ENCODE assay signal across 9 cellular contexts in the genomic region with DNA sequence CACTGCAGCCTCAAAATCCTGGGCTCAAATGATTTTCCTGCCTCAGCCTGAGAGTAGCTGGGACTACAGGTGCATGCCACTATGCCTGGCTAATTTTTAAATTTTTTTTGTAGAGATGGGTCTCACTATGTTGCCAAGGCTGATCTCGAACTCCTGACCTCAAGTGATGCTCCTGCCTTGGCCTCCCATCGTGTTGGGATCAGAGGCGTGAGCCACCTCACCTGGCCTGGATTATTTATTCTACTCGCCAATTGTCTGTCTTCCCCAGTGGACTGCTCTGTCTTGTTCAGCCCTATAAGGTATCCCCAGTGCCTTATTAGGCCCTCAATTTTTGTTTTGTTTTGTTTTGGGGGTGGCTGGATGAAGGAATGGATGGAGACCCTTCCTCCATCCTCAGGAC. TPM values are rescaled to one million over a fixed set of nuclear protein-coding genes. Genes with fewer than 3 reads are reported as not detected.
DNase-seq lines count a peak whose midpoint lies in the region; ATAC-seq lines count a peak whose summit lies in the region.
"Had no signal": no experiment of that assay in that cellular context is flagged by ENCODE, and none has a peak within 500 bp of the region (broad histone marks: within the 10 kb centered on the region; RNA-seq: fewer than 3 reads in every experiment).

No MANE protein-coding gene starts in this region.

- intact Hi-C loops in activated CD4-positive, alpha-beta T cell treated with anti-CD3 and anti-CD28 coated beads for 36 hours (cut with DNase I, micrococcal nuclease): loop anchor here in 1 of 2 experiments (1.0 to 10.0 kb wide), 3 partner anchors 11 to 758 kb away; a partner anchor contains a TSS
- intact Hi-C loops in activated T-helper 1 cell treated with anti-CD3 and anti-CD28 coated beads, Interleukin-12 subunit alpha, Interleukin-12 subunit beta, Interleukin-2, Interleukin-4 antibody, amounts not matched to agents 30 ng/mL and 10 ng/mL and 1 ng/mL, durations not matched to agents 14 hours and 24 hours and 36 hours (cut with micrococcal nuclease): loop anchor here (1.0 to 5.0 kb wide), 3 partner anchors 75 to 622 kb away; a partner anchor contains a TSS

- no peaks in the 10 kb centered on the region for H3K27me3 ChIP-seq in layer of hippocampus (ENCODE audit: control insufficient read depth, insufficient read depth, low read length)

- POLR2A ChIA-PET in activated CD4-positive, alpha-beta T cell treated with anti-CD3 and anti-CD28 coated beads for 36 hours (lab: Charles Lee): no interaction called here

- DNase-seq in activated CD4-positive, alpha-beta T cell treated with anti-CD3 and anti-CD28 coated beads for 36 hours: no peak
- no peak for DNase-seq in activated CD4-positive, alpha-beta T cell treated with anti-CD3 and anti-CD28 coated beads, Interleukin-2, amount 50 U/mL, for 1 hour
- no peak for DNase-seq in activated T-helper 1 cell treated with anti-CD3 and anti-CD28 coated beads, Interleukin-12 subunit alpha, Interleukin-12 subunit beta, Interleukin-2, Interleukin-4 antibody, amounts not matched to agents 30 ng/mL and 10 ng/mL and 1 ng/mL, durations not matched to agents 14 hours and 24 hours and 36 hours (ENCODE audit: low spot score)
- no peak for DNase-seq in stimulated activated naive CD8-positive, alpha-beta T cell treated with anti-CD3 and anti-CD28 coated beads, Interleukin-15, amount 100 ng/mL, for 72 hours
- no peak for DNase-seq in RPMI8226
- DNase-seq: cortex of kidney had no signal

- peaks cover 5% of the 10 kb centered on the region for H3K36me3 Mint-ChIP-seq in activated CD4-positive, alpha-beta T cell treated with anti-CD3 and anti-CD28 coated beads for 36 hours (ENCODE audit: low read depth)
- peaks cover 5% of the 10 kb centered on the region for H3K36me3 Mint-ChIP-seq in activated T-helper 1 cell treated with anti-CD3 and anti-CD28 coated beads, Interleukin-12 subunit alpha, Interleukin-12 subunit beta, Interleukin-2, Interleukin-4 antibody, amounts not matched to agents 30 ng/mL and 10 ng/mL and 1 ng/mL, durations not matched to agents 14 hours and 24 hours and 36 hours (ENCODE audit: low read depth)

- H3K27ac ChIP-seq in layer of hippocampus (ENCODE audit: low read depth, low read length): peak overlapping the region; percentile 35

- H3K9me3 Mint-ChIP-seq in activated CD4-positive, alpha-beta T cell treated with anti-CD3 and anti-CD28 coated beads for 36 hours (ENCODE audit: low read depth): no peaks in the 10 kb centered on the region
- H3K9me3 Mint-ChIP-seq in activated T-helper 1 cell treated with anti-CD3 and anti-CD28 coated beads, Interleukin-12 subunit alpha, Interleukin-12 subunit beta, Interleukin-2, Interleukin-4 antibody, amounts not matched to agents 30 ng/mL and 10 ng/mL and 1 ng/mL, durations not matched to agents 14 hours and 24 hours and 36 hours: no peaks in the 10 kb centered on the region
- no peaks in the 10 kb centered on the region for H3K9me3 Mint-ChIP-seq in stimulated activated naive CD8-positive, alpha-beta T cell treated with anti-CD3 and anti-CD28 coated beads, Interleukin-15, amount 100 ng/mL, for 72 hours

- H3K4me3 Mint-ChIP-seq in activated CD4-positive, alpha-beta T cell treated with anti-CD3 and anti-CD28 coated beads for 36 hours: peak overlapping the region; percentile 68
- H3K4me3 Mint-ChIP-seq in activated T-helper 1 cell treated with anti-CD3 and anti-CD28 coated beads, Interleukin-12 subunit alpha, Interleukin-12 subunit beta, Interleukin-2, Interleukin-4 antibody, amounts not matched to agents 30 ng/mL and 10 ng/mL and 1 ng/mL, durations not matched to agents 14 hours and 24 hours and 36 hours: peak overlapping the region; percentile 79
- peak overlapping the region; percentile 61 to 67 for H3K4me3 Mint-ChIP-seq in stimulated activated naive CD8-positive, alpha-beta T cell treated with anti-CD3 and anti-CD28 coated beads, Interleukin-15, amount 100 ng/mL, for 72 hours

- no peak overlapping the region for H3K27ac Mint-ChIP-seq in activated CD4-positive, alpha-beta T cell treated with anti-CD3 and anti-CD28 coated beads for 36 hours
- peak overlapping the region; percentile 58 for H3K27ac Mint-ChIP-seq in activated T-helper 1 cell treated with anti-CD3 and anti-CD28 coated beads, Interleukin-12 subunit alpha, Interleukin-12 subunit beta, Interleukin-2, Interleukin-4 antibody, amounts not matched to agents 30 ng/mL and 10 ng/mL and 1 ng/mL, durations not matched to agents 14 hours and 24 hours and 36 hours
- peak overlapping the region in 1 of 2 donors; percentile 46 for H3K27ac Mint-ChIP-seq in stimulated activated naive CD8-positive, alpha-beta T cell treated with anti-CD3 and anti-CD28 coated beads, Interleukin-15, amount 100 ng/mL, for 72 hours

- peaks cover 10% of the 10 kb centered on the region for H3K4me1 Mint-ChIP-seq in activated CD4-positive, alpha-beta T cell treated with anti-CD3 and anti-CD28 coated beads for 36 hours
- peaks cover 22% of the 10 kb centered on the region for H3K4me1 Mint-ChIP-seq in activated T-helper 1 cell treated with anti-CD3 and anti-CD28 coated beads, Interleukin-12 subunit alpha, Interleukin-12 subunit beta, Interleukin-2, Interleukin-4 antibody, amounts not matched to agents 30 ng/mL and 10 ng/mL and 1 ng/mL, durations not matched to agents 14 hours and 24 hours and 36 hours (ENCODE audit: low read depth)
- peaks cover 12% of the 10 kb centered on the region for H3K4me1 Mint-ChIP-seq in stimulated activated naive CD8-positive, alpha-beta T cell treated with anti-CD3 and anti-CD28 coated beads, Interleukin-15, amount 100 ng/mL, for 72 hours

- no peak for ATAC-seq in activated CD4-positive, alpha-beta T cell treated with anti-CD3 and anti-CD28 coated beads for 36 hours
- ATAC-seq in stimulated activated naive CD8-positive, alpha-beta T cell treated with anti-CD3 and anti-CD28 coated beads, Interleukin-15, amount 100 ng/mL, for 72 hours: no peak
- ATAC-seq in GM21786 (IDR thresholded peaks at IDR 0.05; ENCODE audit: unreplicated experiment): no peak
- ATAC-seq in HG02588 (IDR thresholded peaks at IDR 0.05; ENCODE audit: unreplicated experiment): no peak

- CTCF ChIA-PET in activated CD4-positive, alpha-beta T cell treated with anti-CD3 and anti-CD28 coated beads for 36 hours (lab: Charles Lee): interaction anchor here (0.6 kb wide), 1 partner anchor 414 kb away, joined by 4 read pairs; no protein-coding TSS in a partner anchor

- no peaks in the 10 kb centered on the region for H3K27me3 Mint-ChIP-seq in activated CD4-positive, alpha-beta T cell treated with anti-CD3 and anti-CD28 coated beads for 36 hours
- no peaks in the 10 kb centered on the region for H3K27me3 Mint-ChIP-seq in activated T-helper 1 cell treated with anti-CD3 and anti-CD28 coated beads, Interleukin-12 subunit alpha, Interleukin-12 subunit beta, Interleukin-2, Interleukin-4 antibody, amounts not matched to agents 30 ng/mL and 10 ng/mL and 1 ng/mL, durations not matched to agents 14 hours and 24 hours and 36 hours (ENCODE audit: insufficient read depth)
- no peaks in the 10 kb centered on the region for H3K27me3 Mint-ChIP-seq in stimulated activated naive CD8-positive, alpha-beta T cell treated with anti-CD3 and anti-CD28 coated beads, Interleukin-15, amount 100 ng/mL, for 72 hours

RNA-seq across cellular contexts. Expression of a gene that starts 0.7 kb away (rescaled TPM):
- 10 to 100 TPM; 20.5 to 21.9 TPM for total RNA-seq in activated CD4-positive, alpha-beta T cell treated with anti-CD3 and anti-CD28 coated beads for 36 hours
- total RNA-seq in activated T-helper 1 cell treated with anti-CD3 and anti-CD28 coated beads, Interleukin-12 subunit alpha, Interleukin-12 subunit beta, Interleukin-2, Interleukin-4 antibody, amounts not matched to agents 30 ng/mL and 10 ng/mL and 1 ng/mL, durations not matched to agents 14 hours and 24 hours and 36 hours: 20.1 and 25.4 TPM in 2 replicates

RNA-seq across cellular contexts. Expression of a gene that starts 22.6 kb away (rescaled TPM):
- 100 to 1,000 TPM; 132 to 150 TPM for total RNA-seq in activated CD4-positive, alpha-beta T cell treated with anti-CD3 and anti-CD28 coated beads for 36 hours
- total RNA-seq in activated T-helper 1 cell treated with anti-CD3 and anti-CD28 coated beads, Interleukin-12 subunit alpha, Interleukin-12 subunit beta, Interleukin-2, Interleukin-4 antibody, amounts not matched to agents 30 ng/mL and 10 ng/mL and 1 ng/mL, durations not matched to agents 14 hours and 24 hours and 36 hours: 181 and 183 TPM in 2 replicates
